ENCODE assay signal across 9 cellular contexts in the genomic region with DNA sequence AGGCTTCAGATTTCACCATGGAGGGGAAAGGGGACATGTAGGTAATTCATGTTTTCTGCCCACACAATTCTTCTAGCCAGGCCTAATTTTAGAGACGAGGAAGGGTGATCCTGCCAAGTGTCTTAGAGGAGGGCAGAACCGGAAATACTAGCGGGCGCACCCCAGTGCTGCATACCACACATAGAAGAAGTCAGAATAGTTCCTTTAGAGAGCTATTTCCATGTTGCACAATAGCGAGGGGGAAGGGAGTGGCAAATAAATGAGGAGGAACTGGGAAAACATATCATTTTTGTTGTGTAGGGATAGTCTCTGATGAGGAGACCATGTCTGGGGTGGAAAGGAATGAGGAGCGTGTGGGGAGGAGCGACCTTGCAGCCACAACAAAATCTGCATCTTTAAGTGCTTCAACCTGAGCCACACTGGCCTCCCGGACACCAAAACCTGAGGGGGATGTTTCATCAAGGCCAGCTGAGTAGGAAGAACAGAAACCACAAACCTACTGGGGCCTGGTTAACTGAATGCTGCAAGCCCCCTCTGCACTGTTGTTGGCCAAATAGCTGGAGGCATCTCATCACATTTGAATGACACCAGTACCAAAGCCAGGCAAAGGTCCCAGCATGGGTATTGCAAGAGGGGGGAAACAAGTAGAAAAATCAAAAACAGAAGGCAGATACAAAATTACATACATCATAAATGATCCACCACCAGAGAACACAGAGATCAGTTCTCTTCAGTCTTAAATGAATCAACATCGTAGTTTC. TPM values are rescaled to one million over a fixed set of nuclear protein-coding genes. Genes with fewer than 3 reads are reported as not detected.
A peak's percentile ranks its signal among the peaks of the same experiment; 100 is the strongest.
DNase-seq lines count a peak whose midpoint lies in the region; ATAC-seq, FAIRE-seq and TF ChIP-seq lines count a peak whose summit lies in the region.
"Had no signal": no experiment of that assay in that cellular context is flagged by ENCODE, and none has a peak within 500 bp of the region (broad histone marks: within the 10 kb centered on the region; RNA-seq: fewer than 3 reads in every experiment).

No MANE protein-coding gene starts in this region.

- TF ChIP-seq CTCF in D721Med (IDR thresholded peaks at IDR 0.05; ENCODE audit: insufficient read depth, missing control alignments), result no peak

- ATAC-seq in left cardiac atrium (peak; percentile 79 to 91), HG02970 (IDR thresholded peaks at IDR 0.05; ENCODE audit: low FRiP score, unreplicated experiment) (no peak)

- H3K27me3 ChIP-seq in small intestine (ENCODE audit: control insufficient read depth in 2 of 2, insufficient read depth in 2 of 2, low read length in 2 of 2), result no peaks in the 10 kb centered on the region

- H3K27ac Mint-ChIP-seq in activated T-cell treated with anti-CD3 and anti-CD28 coated beads, Interleukin-2, amount 50 U/mL, for 24 hours, result peak overlapping the region; percentile 71

- no peaks in the 10 kb centered on the region for H3K36me3 ChIP-seq in small intestine (ENCODE audit: control insufficient read depth in 2 of 2, insufficient read depth in 2 of 2, low read length in 2 of 2)

- no peaks in the 10 kb centered on the region for H3K4me1 ChIP-seq in small intestine (ENCODE audit: control insufficient read depth in 2 of 2, insufficient read depth in 1 of 2, low read depth in 1 of 2, low read length in 1 of 2)

- H3K36me3 Mint-ChIP-seq in activated T-cell treated with anti-CD3 and anti-CD28 coated beads, Interleukin-2, amount 50 U/mL, for 24 hours (ENCODE audit: low read depth), result no peaks in the 10 kb centered on the region

- DNase-seq in activated CD4-positive, alpha-beta T cell treated with anti-CD3 and anti-CD28 coated beads for 48 hours, result peak; percentile 52
- DNase-seq in activated CD4-positive, alpha-beta T cell treated with anti-CD3 and anti-CD28 coated beads, Interleukin-2, amount 50 U/mL, for 1 hour, result no peak
- DNase-seq in HT1080 (ENCODE audit: low read depth) (peak; percentile 81), left cardiac atrium (peak; percentile 53), small intestine (peak; percentile 3), D721Med (ENCODE audit: insufficient read length, low spot score) (no peak)
- peak; percentile 44 for DNase-seq in activated T-cell treated with anti-CD3 and anti-CD28 coated beads, Interleukin-2, amount 50 U/mL, for 24 hours

- no peaks in the 10 kb centered on the region for H3K9me3 ChIP-seq in small intestine (ENCODE audit: control insufficient read depth, low read depth)

- no peak overlapping the region for H3K4me3 ChIP-seq in small intestine (ENCODE audit: low read depth in 1 of 2, low read length in 2 of 2)

- FAIRE-seq in small intestine (lab: Jason Lieb, UNC), result no peak
- FAIRE-seq in D721Med (lab: Jason Lieb, UNC), result no peak

- 50 to 63% (median 53%) methylated on average over 9 of the region's 9 CpGs for WGBS in small intestine, 3 donors

- intact Hi-C loops in left cardiac atrium (cut with DNase I), result no loop called here

- no peaks in the 10 kb centered on the region for H3K27me3 Mint-ChIP-seq in activated T-cell treated with anti-CD3 and anti-CD28 coated beads, Interleukin-2, amount 50 U/mL, for 24 hours

- H3K9me3 Mint-ChIP-seq in activated T-cell treated with anti-CD3 and anti-CD28 coated beads, Interleukin-2, amount 50 U/mL, for 24 hours, result no peaks in the 10 kb centered on the region

- peak overlapping the region in 1 of 2 donors; percentile 18 for H3K27ac ChIP-seq in small intestine (ENCODE audit: low read depth in 1 of 2, low read length in 1 of 2)
- H3K27ac ChIP-seq: C4-2B had no signal

- H3K4me3 Mint-ChIP-seq in activated T-cell treated with anti-CD3 and anti-CD28 coated beads, Interleukin-2, amount 50 U/mL, for 24 hours, result peak overlapping the region; percentile 47

- H3K4me1 Mint-ChIP-seq in activated T-cell treated with anti-CD3 and anti-CD28 coated beads, Interleukin-2, amount 50 U/mL, for 24 hours (ENCODE audit: low read depth), result peaks cover 42% of the 10 kb centered on the region

RNA-seq across cellular contexts. Expression of a gene that starts 26.7 kb away (rescaled TPM):
- total RNA-seq in HT1080 (2014; rRNA removed; shearing (Covaris generic)), result not detected in 2 replicates
- polyA plus RNA-seq in HT1080 (2015; cell fraction: cytosol; rRNA removed), result not detected in 2 replicates
- polyA plus RNA-seq in HT1080 (2015; cell fraction: nucleus; rRNA removed), result not detected in 2 replicates
- 1 to 10 TPM; 1.9 to 7.4 TPM for total RNA-seq in left cardiac atrium
- 1 to 10 TPM in 1 of 3 donors, under 1 TPM in 1, not detected in 1; 0.54 to 1.8 TPM for polyA plus RNA-seq in small intestine

Comparison
In these comparisons a context has a peak if more than half of its experiments do, and no peak if none do; other contexts are left out.
1. DNase-seq: peak in activated CD4-positive, alpha-beta T cell treated with anti-CD3 and anti-CD28 coated beads for 48 hours (single experiment), HT1080 (single experiment), activated T-cell treated with anti-CD3 and anti-CD28 coated beads, Interleukin-2, amount 50 U/mL, for 24 hours (single experiment), left cardiac atrium (single experiment) and small intestine (single experiment); none in activated CD4-positive, alpha-beta T cell treated with anti-CD3 and anti-CD28 coated beads, Interleukin-2, amount 50 U/mL, for 1 hour (single experiment) and D721Med (single experiment).